Comparison of ENCODE assay signal across 1 cellular context in genomic region chr1:84289169-84289785, GRCh38.
TF ChIP-seq lines count a peak whose summit lies in the region.

No MANE protein-coding gene starts in this region.

TF ChIP-seq in GM23338, 12 proteins besides CTCF, POLR2A, EP300 and RAD21 (continued from another document):
- TF ChIP-seq ZNF462 (CRISPR knock-in tag; IDR thresholded peaks at IDR 0.05) (no peak), JUNB (IDR thresholded peaks at IDR 0.05; ENCODE audit: unreplicated experiment) (no peak), EZH2phosphoT487 (IDR thresholded peaks at IDR 0.05; ENCODE audit: unreplicated experiment) (no peak), EZH2 (IDR thresholded peaks at IDR 0.05; ENCODE audit: low read depth, unreplicated experiment) (no peak), CREB1 (CRISPR knock-in tag; IDR thresholded peaks at IDR 0.05; ENCODE audit: low read depth) (no peak), ZNF114 (CRISPR knock-in tag; IDR thresholded peaks at IDR 0.05) (no peak)
- TF ChIP-seq, protein P1, sequence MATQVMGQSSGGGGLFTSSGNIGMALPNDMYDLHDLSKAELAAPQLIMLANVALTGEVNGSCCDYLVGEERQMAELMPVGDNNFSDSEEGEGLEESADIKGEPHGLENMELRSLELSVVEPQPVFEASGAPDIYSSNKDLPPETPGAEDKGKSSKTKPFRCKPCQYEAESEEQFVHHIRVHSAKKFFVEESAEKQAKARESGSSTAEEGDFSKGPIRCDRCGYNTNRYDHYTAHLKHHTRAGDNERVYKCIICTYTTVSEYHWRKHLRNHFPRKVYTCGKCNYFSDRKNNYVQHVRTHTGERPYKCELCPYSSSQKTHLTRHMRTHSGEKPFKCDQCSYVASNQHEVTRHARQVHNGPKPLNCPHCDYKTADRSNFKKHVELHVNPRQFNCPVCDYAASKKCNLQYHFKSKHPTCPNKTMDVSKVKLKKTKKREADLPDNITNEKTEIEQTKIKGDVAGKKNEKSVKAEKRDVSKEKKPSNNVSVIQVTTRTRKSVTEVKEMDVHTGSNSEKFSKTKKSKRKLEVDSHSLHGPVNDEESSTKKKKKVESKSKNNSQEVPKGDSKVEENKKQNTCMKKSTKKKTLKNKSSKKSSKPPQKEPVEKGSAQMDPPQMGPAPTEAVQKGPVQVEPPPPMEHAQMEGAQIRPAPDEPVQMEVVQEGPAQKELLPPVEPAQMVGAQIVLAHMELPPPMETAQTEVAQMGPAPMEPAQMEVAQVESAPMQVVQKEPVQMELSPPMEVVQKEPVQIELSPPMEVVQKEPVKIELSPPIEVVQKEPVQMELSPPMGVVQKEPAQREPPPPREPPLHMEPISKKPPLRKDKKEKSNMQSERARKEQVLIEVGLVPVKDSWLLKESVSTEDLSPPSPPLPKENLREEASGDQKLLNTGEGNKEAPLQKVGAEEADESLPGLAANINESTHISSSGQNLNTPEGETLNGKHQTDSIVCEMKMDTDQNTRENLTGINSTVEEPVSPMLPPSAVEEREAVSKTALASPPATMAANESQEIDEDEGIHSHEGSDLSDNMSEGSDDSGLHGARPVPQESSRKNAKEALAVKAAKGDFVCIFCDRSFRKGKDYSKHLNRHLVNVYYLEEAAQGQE (IDR thresholded peaks at IDR 0.05; ENCODE audit: unreplicated experiment): no peak
TF ChIP-seq in GM23338: peak in this region for 0.
